Comparison of ENCODE assay signal across 17 cellular contexts in genomic region chr16:85391175-85391707, GRCh38.
DNase-seq lines count a peak whose midpoint lies in the region; ATAC-seq and TF ChIP-seq lines count a peak whose summit lies in the region.
"Had no signal": no experiment of that assay in that cellular context is flagged by ENCODE, and none has a peak within 500 bp of the region (broad histone marks: within the 10 kb centered on the region; RNA-seq: fewer than 3 reads in every experiment).

No MANE protein-coding gene starts in this region.

- H3K27me3 Mint-ChIP-seq in T-helper 17 cell: peaks cover 7% of the 10 kb centered on the region

- peaks cover 74% of the 10 kb centered on the region for H3K79me2 ChIP-seq in GM23248 (ENCODE audit: insufficient read depth)
- no peaks in the 10 kb centered on the region for H3K79me2 ChIP-seq in hepatocyte

- H3K36me3 ChIP-seq in GM23248 (ENCODE audit: low read depth) (no peaks in the 10 kb centered on the region), hepatocyte (replicated peaks; ENCODE audit: insufficient read depth, low read depth) (no peaks in the 10 kb centered on the region), prostate gland (no peaks in the 10 kb centered on the region)
- H3K36me3 ChIP-seq: esophagus squamous epithelium, pancreas, WERI-Rb-1 had no signal

- WGBS in GM23248 (ENCODE audit: low coverage in 1 of 2, low lambda C conversion rate in 2 of 2, missing lambda C conversion rate in 2 of 2), 2 experiments: 82 to 83% methylated on average over 14 of the region's 14 CpGs
- WGBS in hepatocyte (ENCODE audit: low lambda C conversion rate, missing lambda C conversion rate): 87% methylated on average over 14 of the region's 14 CpGs
- WGBS in prostate gland: 78% methylated on average over 14 of the region's 14 CpGs

- peaks cover 2% of the 10 kb centered on the region for H3K4me1 Mint-ChIP-seq in T-helper 17 cell

- peaks cover 35% of the 10 kb centered on the region for H3K4me1 ChIP-seq in GM23248 (ENCODE audit: insufficient read depth)
- peaks cover 47% of the 10 kb centered on the region for H3K4me1 ChIP-seq in hepatocyte (ENCODE audit: insufficient read depth)
- peaks cover 5% of the 10 kb centered on the region for H3K4me1 ChIP-seq in prostate gland (replicated peaks)
- H3K4me1 ChIP-seq: pancreas had no signal

- no peak overlapping the region for H3K27ac Mint-ChIP-seq in T-helper 17 cell
- H3K27ac Mint-ChIP-seq: dendritic cell treated with granulocyte-macrophage colony-stimulating factor and Interleukin-4, amounts not matched to agents 40 ng/mL and 50 ng/mL, for 4 days; GM23338 had no signal

- H3K9me3 ChIP-seq in GM23248 (ENCODE audit: low read depth) (no peaks in the 10 kb centered on the region), T-helper 17 cell (ENCODE audit: control insufficient read depth, low read length, poor library complexity, severe bottlenecking) (no peaks in the 10 kb centered on the region), hepatocyte (ENCODE audit: low read depth) (no peaks in the 10 kb centered on the region), prostate gland (no peaks in the 10 kb centered on the region)
- H3K9me3 ChIP-seq: esophagus squamous epithelium, pancreas had no signal

- no peak for DNase-seq in GM23248
- peak in 2 of 3 donors; percentile 0 to 1 for DNase-seq in T-helper 17 cell
- no peak for DNase-seq in hepatocyte (ENCODE audit: low spot score)
- no peak for DNase-seq in prostate gland (ENCODE audit: low spot score)
- DNase-seq in mesenteric fat pad (ENCODE audit: low spot score): no peak
- no peak for DNase-seq in Ammon's horn (ENCODE audit: low spot score)
- DNase-seq: amniotic stem cell; esophagus squamous epithelium; NCI-H1417 treated with DMSO at 0.1 percent for 48 hours; stimulated activated CD4-positive, alpha-beta T cell treated with anti-CD3 and anti-CD28 coated beads, Interleukin-15, amount 100 ng/mL, for 24 hours; WERI-Rb-1 had no signal

- H3K36me3 Mint-ChIP-seq in T-helper 17 cell (ENCODE audit: low read depth): no peaks in the 10 kb centered on the region

- TF ChIP-seq POLR2A in prostate gland (IDR thresholded peaks at IDR 0.05): no peak

- H3K27ac ChIP-seq in GM23248 (peak overlapping the region; percentile 63), hepatocyte (peak overlapping the region; percentile 71), prostate gland (peak overlapping the region; percentile 48 to 61)
- H3K27ac ChIP-seq: KMS-11, pancreas, WERI-Rb-1 had no signal

- no peak overlapping the region for H3K4me3 Mint-ChIP-seq in T-helper 17 cell
- H3K4me3 Mint-ChIP-seq: dendritic cell treated with granulocyte-macrophage colony-stimulating factor and Interleukin-4, amounts not matched to agents 40 ng/mL and 50 ng/mL, for 4 days; GM23338 had no signal

- no peak for ATAC-seq in T-helper 17 cell
- no peak for ATAC-seq in HG03039 (IDR thresholded peaks at IDR 0.05; ENCODE audit: unreplicated experiment)
- no peak for ATAC-seq in GM18867 (IDR thresholded peaks at IDR 0.05; ENCODE audit: unreplicated experiment)
- ATAC-seq: GM23338 had no signal

- peak overlapping the region; percentile 18; the same call in 1 of the 2 replicates for H3K9ac ChIP-seq in GM23248
- H3K9ac ChIP-seq: KMS-11 had no signal

- no peak overlapping the region for H3K4me2 ChIP-seq in GM23248 (ENCODE audit: unreplicated experiment)
- H3K4me2 ChIP-seq in hepatocyte: peak overlapping the region; percentile 52
- H3K4me2 ChIP-seq: GM23338, KMS-11 had no signal

- in situ Hi-C loops in GM23248 (cut with MboI): no loop called here

- intact Hi-C loops in prostate gland (cut with DNase I): loop anchor here (5.0 to 10.0 kb wide), 2 partner anchors 69 to 224 kb away; partner anchors contain the start of gene GSE1

- H4K20me1 ChIP-seq in GM23248 (ENCODE audit: insufficient read depth) (no peaks in the 10 kb centered on the region), hepatocyte (ENCODE audit: insufficient read depth, poor library complexity, severe bottlenecking) (no peaks in the 10 kb centered on the region)

- TF ChIP-seq CTCF in hepatocyte (IDR thresholded peaks at IDR 0.05; ENCODE audit: poor library complexity) (no peak), prostate gland (IDR thresholded peaks at IDR 0.05) (no peak)

- H3F3A ChIP-seq in GM23248 (ENCODE audit: insufficient read depth): peaks cover 22% of the 10 kb centered on the region

- no peak overlapping the region for H2AFZ ChIP-seq in GM23248
- no peak overlapping the region for H2AFZ ChIP-seq in hepatocyte
- H2AFZ ChIP-seq: GM23338 had no signal

- H3K4me3 ChIP-seq in GM23248 (no peak overlapping the region), hepatocyte (no peak overlapping the region), prostate gland (no peak overlapping the region)
- H3K4me3 ChIP-seq: esophagus squamous epithelium, GM23338, pancreas had no signal

- H3K27me3 ChIP-seq in GM23248 (replicated peaks; ENCODE audit: insufficient read depth): no peaks in the 10 kb centered on the region
- no peaks in the 10 kb centered on the region for H3K27me3 ChIP-seq in hepatocyte
- no peaks in the 10 kb centered on the region for H3K27me3 ChIP-seq in prostate gland (replicated peaks; ENCODE audit: insufficient read depth)
- H3K27me3 ChIP-seq: pancreas had no signal

- H3K9me2 ChIP-seq in GM23248 (ENCODE audit: insufficient read depth) (no peaks in the 10 kb centered on the region), hepatocyte (replicated peaks; ENCODE audit: insufficient read depth) (no peaks in the 10 kb centered on the region)

Comparison
In these comparisons a context has a peak if more than half of its experiments do, and no peak if none do; other contexts are left out.
1. DNase-seq: peak in T-helper 17 cell (2 of 3); none in GM23248 (single experiment), hepatocyte (single experiment), prostate gland (single experiment), mesenteric fat pad (single experiment) and Ammon's horn (single experiment).
2. Peak in every context shown above with its lines, with median percentiles within 50 percentile points of each other: H3K27ac ChIP-seq.